Comparison of ENCODE assay signal across 10 cellular contexts in the genomic region with DNA sequence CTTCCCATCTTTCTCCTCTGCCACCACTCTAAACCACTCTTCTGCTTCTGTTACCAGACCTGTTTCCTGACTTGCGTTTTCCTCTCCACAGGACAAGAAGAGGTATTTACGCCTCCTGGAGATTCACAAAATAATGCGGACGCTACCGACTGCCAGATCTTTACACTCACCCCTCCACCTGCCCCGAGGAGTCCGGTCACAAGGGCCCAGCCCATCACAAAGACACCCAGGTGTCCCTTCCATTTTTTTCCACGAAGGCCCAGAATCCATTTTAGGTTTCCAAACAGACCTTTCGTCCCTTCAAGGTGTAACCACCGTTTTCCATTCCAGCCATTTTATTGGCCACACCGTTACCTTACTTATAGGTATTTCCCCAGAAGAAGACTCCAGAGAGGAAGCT. TPM values are rescaled to one million over a fixed set of nuclear protein-coding genes. Genes with fewer than 3 reads are reported as not detected.
"Had no signal": no experiment of that assay in that cellular context is flagged by ENCODE, and none has a peak within 500 bp of the region (broad histone marks: within the 10 kb centered on the region; RNA-seq: fewer than 3 reads in every experiment).

No MANE protein-coding gene starts in this region.

- H3K27ac Mint-ChIP-seq: HFFc6 had no signal

- ATAC-seq: HCT116 had no signal

- H3K9ac ChIP-seq: GM23248, KMS-11 had no signal

- H3K4me3 ChIP-seq: GM23248, HAP-1 had no signal

- H3K9me3 ChIP-seq: HAP-1 had no signal

- H2AFZ ChIP-seq: GM23248 had no signal

- DNase-seq: GM23248, H7, HFFc6, IMR-90, KBM-7 had no signal

- H3K27ac ChIP-seq: GM23248, KMS-11 had no signal

- H3K36me3 ChIP-seq: HAP-1 had no signal

- H3K9me3 Mint-ChIP-seq: HFFc6 had no signal

- FAIRE-seq: HTR-8/SVneo had no signal

- H3K4me2 ChIP-seq: KMS-11 had no signal

- H3K4me3 Mint-ChIP-seq: HFFc6 had no signal

RNA-seq across cellular contexts. Expression of gene ODAPH, which starts 8.2 kb away (rescaled TPM):
- total RNA-seq: GM23248, H7, HFFc6, HT-29, IMR-90 had no signal
- polyA plus RNA-seq: GM23248, IMR-90 had no signal
